In the genomic region with DNA sequence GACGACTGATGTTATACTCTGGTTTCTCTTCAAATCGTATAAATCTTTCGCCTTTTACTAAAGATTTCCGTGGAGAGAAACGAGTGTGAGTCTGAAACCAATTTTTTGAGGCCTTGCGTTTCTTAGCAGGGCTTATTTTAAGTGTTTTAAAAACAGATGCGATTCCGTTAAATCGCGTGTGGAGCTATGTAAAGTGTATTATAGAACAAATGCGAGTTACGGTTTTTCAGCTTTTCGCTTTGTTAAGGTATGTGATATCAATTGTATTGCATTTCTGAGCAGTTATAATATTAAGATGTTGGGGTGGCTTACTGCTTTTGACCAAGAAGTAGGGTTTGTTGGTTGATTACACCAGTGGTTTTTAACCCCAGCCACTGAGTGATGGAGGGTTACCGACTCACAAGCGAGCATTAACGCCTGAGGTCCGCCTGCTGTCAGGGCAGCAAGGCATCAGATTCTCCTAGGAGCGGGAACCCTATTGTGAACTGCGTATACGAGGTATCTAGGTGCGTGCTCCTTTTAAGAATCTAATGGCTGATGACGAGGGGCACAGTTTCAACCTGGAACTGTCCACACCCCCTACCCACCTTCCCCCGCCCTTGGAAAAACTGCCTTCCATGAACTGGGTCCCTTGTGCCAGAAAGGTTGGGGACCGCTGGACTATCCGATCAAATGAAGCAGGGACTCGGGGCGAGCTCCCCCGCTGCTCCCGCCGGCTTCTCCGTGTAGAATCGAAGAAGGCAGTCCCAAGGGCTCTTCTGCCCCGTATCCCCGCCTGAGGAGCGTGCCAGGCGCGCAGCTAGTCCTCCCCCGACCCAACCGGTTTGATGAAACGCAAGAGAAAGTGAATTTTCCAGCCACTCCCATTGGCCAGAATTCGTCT, we compare ENCODE assay signal across 8 cellular contexts. TPM values are rescaled to one million over a fixed set of nuclear protein-coding genes. Genes with fewer than 3 reads are reported as not detected.
DNase-seq lines count a peak whose midpoint lies in the region; ATAC-seq, FAIRE-seq and TF ChIP-seq lines count a peak whose summit lies in the region.

No MANE protein-coding gene starts in this region.

- no peaks in the 10 kb centered on the region for H3K79me2 ChIP-seq in SU-DHL-6 (ENCODE audit: insufficient read depth, low read length)

- H3K27ac ChIP-seq in SU-DHL-6 (ENCODE audit: low read depth, low read length) (peak overlapping the region; percentile 97), adipose tissue (ENCODE audit: low read depth, low read length) (peak overlapping the region; percentile 93), heart left ventricle (peak overlapping the region; percentile 91 to 99 (median 97)), transverse colon (peak overlapping the region; percentile 93 to 100 (median 98))

- H3K9me3 ChIP-seq in SU-DHL-6 (ENCODE audit: insufficient read depth, low read length), result no peaks in the 10 kb centered on the region
- H3K9me3 ChIP-seq in heart left ventricle, result no peaks in the 10 kb centered on the region
- H3K9me3 ChIP-seq in transverse colon, result no peaks in the 10 kb centered on the region

- H2AFZ ChIP-seq in SU-DHL-6 (ENCODE audit: low read depth, low read length, severe bottlenecking), result peak overlapping the region; percentile 28

- TF ChIP-seq CTCF in SU-DHL-6 (IDR thresholded peaks at IDR 0.05; ENCODE audit: insufficient read depth, low read length, poor library complexity, severe bottlenecking), result no peak
- TF ChIP-seq CTCF in heart left ventricle (IDR thresholded peaks at IDR 0.05), result no peak
- TF ChIP-seq CTCF in transverse colon (IDR thresholded peaks at IDR 0.05), result no peak

- FAIRE-seq in GM12892 (lab: Jason Lieb, UNC), result peak; percentile 94

- H3K27me3 ChIP-seq in SU-DHL-6 (ENCODE audit: low read length), result no peaks in the 10 kb centered on the region
- H3K27me3 ChIP-seq in heart left ventricle, result no peaks in the 10 kb centered on the region
- H3K27me3 ChIP-seq in transverse colon, result no peaks in the 10 kb centered on the region

- peak; percentile 58 for DNase-seq in GM12892 (ENCODE audit: insufficient read length)
- peak; percentile 95 for DNase-seq in NCI-H1417 treated with DMSO at 0.1 percent for 48 hours (lab: John Stamatoyannopoulos, UW)
- DNase-seq in heart left ventricle, result peak; percentile 80 to 88 (median 85)
- DNase-seq in pons (ENCODE audit: low spot score), result peak; percentile 99
- peak; percentile 92 for DNase-seq in transverse colon

- in situ Hi-C loops in transverse colon (cut with MboI; ENCODE audit: low pct_ligation_motif_present in 1 of 4, low pct_unique_long_range_greater_than_20kb in 1 of 4, low sequenced_read_pairs in 3 of 4), result no loop called here

- H3K9me2 ChIP-seq in SU-DHL-6 (replicated peaks; ENCODE audit: insufficient read depth, low read length), result no peaks in the 10 kb centered on the region

- TF ChIP-seq EP300 in transverse colon (IDR thresholded peaks at IDR 0.05; ENCODE audit: low read depth), result no peak

- peak overlapping the region; percentile 79 for H3K9ac ChIP-seq in SU-DHL-6 (ENCODE audit: low read length)

- peak overlapping the region; percentile 84 for H3K4me2 ChIP-seq in SU-DHL-6 (ENCODE audit: low read depth, low read length, poor library complexity, severe bottlenecking)

- no peaks in the 10 kb centered on the region for H4K20me1 ChIP-seq in SU-DHL-6 (ENCODE audit: low read depth, low read length)

- intact Hi-C loops in heart left ventricle (cut with DNase I), result loop anchor here in 7 of 10 donors (1.0 to 5.0 kb wide), 8 partner anchors 26 to 124 kb away; a partner anchor contains a TSS
- intact Hi-C loops in transverse colon (cut with DNase I; ENCODE audit: low total_unique reads), result loop anchor here (5.0 kb wide), 1 partner anchor 71 kb away; no protein-coding TSS in a partner anchor

- H3K4me1 ChIP-seq in heart left ventricle (peaks cover 0 to 17% (median 0%) of the 10 kb centered on the region in 12 donors), transverse colon (peaks cover 0 to 13% (median 1%) of the 10 kb centered on the region in 4 donors)

- ATAC-seq in HG02798 (IDR thresholded peaks at IDR 0.05; ENCODE audit: poor library complexity, unreplicated experiment) (peak; percentile 63), heart left ventricle (peak; percentile 64 to 86 (median 78))

- H3K36me3 ChIP-seq in SU-DHL-6 (ENCODE audit: low read length) (no peaks in the 10 kb centered on the region), heart left ventricle (no peaks in the 10 kb centered on the region), transverse colon (no peaks in the 10 kb centered on the region)

- peak overlapping the region; percentile 56 for H3K4me3 ChIP-seq in SU-DHL-6 (ENCODE audit: insufficient read depth, low read length, poor library complexity, severe bottlenecking)
- H3K4me3 ChIP-seq in heart left ventricle, result peak overlapping the region; percentile 39 to 76 (median 65)
- H3K4me3 ChIP-seq in transverse colon, result peak overlapping the region; percentile 59 to 87 (median 64)

- TF ChIP-seq POLR2A in GM12892 (IDR thresholded peaks at IDR 0.05; ENCODE audit: low read depth, low read length) (peak; percentile 100), heart left ventricle (IDR thresholded peaks at IDR 0.05) (peak; percentile 87 to 92), transverse colon (IDR thresholded peaks at IDR 0.05) (peak; percentile 100)

- WGBS in adipose tissue, 3 donors, result 0 to 1% (median 1%) methylated on average over 41 of the region's 41 CpGs
- WGBS in heart left ventricle, 4 donors, result 0 to 1% (median 0%) methylated on average over 28 to 41 of the region's 41 CpGs
- 0 to 1% methylated on average over 12 to 41 of the region's 41 CpGs for WGBS in transverse colon (ENCODE audit: low coverage in 1 of 2), 2 donors

- peaks cover 29% of the 10 kb centered on the region for H3F3A ChIP-seq in SU-DHL-6 (ENCODE audit: insufficient read depth)

RNA-seq across cellular contexts. Expression of a gene that starts 17.8 kb away (rescaled TPM):
- 16.6 TPM for polyA plus RNA-seq in GM12892 (2012; ENCODE audit: missing spikeins)
- 10 to 100 TPM; 19.2 to 38.2 (median 35.7) TPM for polyA plus RNA-seq in adipose tissue
- total RNA-seq in heart left ventricle, result 100 to 1,000 TPM in 1 of 9 donors, 10 to 100 TPM in 8; 37.1 to 106 (median 41.3) TPM
- polyA plus RNA-seq in heart left ventricle, result 10 to 100 TPM; 29.3 to 57.4 TPM
- total RNA-seq in transverse colon, result 100 to 1,000 TPM; 140 to 265 (median 201) TPM

RNA-seq across cellular contexts. Expression of a gene that starts 26.1 kb away (rescaled TPM):
- polyA plus RNA-seq in GM12892 (2012; ENCODE audit: missing spikeins), result 30.5 TPM
- 10 to 100 TPM; 46.7 to 71.4 (median 47.0) TPM for polyA plus RNA-seq in adipose tissue
- 100 to 1,000 TPM in 1 of 9 donors, 10 to 100 TPM in 8; 37.5 to 104 (median 50.1) TPM for total RNA-seq in heart left ventricle
- 100 to 1,000 TPM in 1 of 2 donors, 10 to 100 TPM in 1; 38.3 to 108 TPM for polyA plus RNA-seq in heart left ventricle
- 10 to 100 TPM; 28.8 to 56.3 (median 41.2) TPM for total RNA-seq in transverse colon

RNA-seq across cellular contexts. Expression of a gene that starts 49.6 kb away (rescaled TPM):
- not detected for polyA plus RNA-seq in GM12892 (2012; ENCODE audit: missing spikeins)
- under 1 TPM in 2 of 3 donors, not detected in 1; 0.58 to 0.62 TPM for polyA plus RNA-seq in adipose tissue
- total RNA-seq in heart left ventricle, result 1,000 to 10,000 TPM in 1 of 9 donors, 100 to 1,000 TPM in 4, 10 to 100 TPM in 4; 14.4 to 1,297 (median 252) TPM
- 1,000 to 10,000 TPM in 1 of 2 donors, 100 to 1,000 TPM in 1; 197 to 7,924 TPM for polyA plus RNA-seq in heart left ventricle
- not detected for total RNA-seq in transverse colon

Comparison
In these comparisons a context has a peak if more than half of its experiments do, and no peak if none do; other contexts are left out.
1. Peak in every context shown above with its lines: DNase-seq, ATAC-seq, H3K4me3 ChIP-seq and H3K27ac ChIP-seq.
2. RNA of a gene that starts 49.6 kb away (total RNA-seq): 14.4 to 1,297 TPM in heart left ventricle; not detected in transverse colon; every median in the first group is over 10 times any median in the second.